Comparison of ENCODE assay signal across 13 cellular contexts in genomic region chrX:42119076-42119475, GRCh38.
DNase-seq lines count a peak whose midpoint lies in the region; ATAC-seq and TF ChIP-seq lines count a peak whose summit lies in the region.
"Had no signal": no experiment of that assay in that cellular context is flagged by ENCODE, and none has a peak within 500 bp of the region (broad histone marks: within the 10 kb centered on the region; RNA-seq: fewer than 3 reads in every experiment).

No MANE protein-coding gene starts in this region.

- 92% methylated on average over 1 of the region's 1 CpG for WGBS in hepatocyte (ENCODE audit: low lambda C conversion rate, missing lambda C conversion rate)

- H4K20me1 ChIP-seq in hepatocyte (ENCODE audit: insufficient read depth, poor library complexity, severe bottlenecking): no peaks in the 10 kb centered on the region

- H3K4me2 ChIP-seq in hepatocyte: no peak overlapping the region

- peak; percentile 76 for DNase-seq in DMS153 (lab: John Stamatoyannopoulos, UW)
- peak; percentile 21 for DNase-seq in NCI-H1436 treated with DMSO at 0.1 percent for 48 hours (lab: John Stamatoyannopoulos, UW)
- peak; percentile 60 to 81 for DNase-seq in SJCRH30
- DNase-seq in hepatocyte (ENCODE audit: low spot score): peak; percentile 41
- no peak for DNase-seq in CD14-positive monocyte (ENCODE audit: low spot score)
- DNase-seq in activated naive CD4-positive, alpha-beta T cell (lab: John Stamatoyannopoulos, UW): no peak
- DNase-seq in left lung: no peak
- DNase-seq: activated B cell treated with CpG ODN at 0.5 μM for 24 hours; CD8-positive, alpha-beta memory T cell; heart right ventricle had no signal

- ATAC-seq in GM18907 (IDR thresholded peaks at IDR 0.05; ENCODE audit: unreplicated experiment) (no peak), left lung (no peak)

- H3K36me3 ChIP-seq in SJCRH30 (no peaks in the 10 kb centered on the region), hepatocyte (replicated peaks; ENCODE audit: insufficient read depth, low read depth) (no peaks in the 10 kb centered on the region), left lung (no peaks in the 10 kb centered on the region)
- H3K36me3 ChIP-seq: heart right ventricle, neutrophil had no signal

- H3K36me3 Mint-ChIP-seq in CD14-positive monocyte: no peaks in the 10 kb centered on the region
- H3K36me3 Mint-ChIP-seq: CD8-positive, alpha-beta memory T cell had no signal

- H3K4me1 ChIP-seq in SJCRH30 (0 out of 2 replicates have a peak, but pooled peaks cover 3% of the 10 kb centered on the region), hepatocyte (ENCODE audit: insufficient read depth) (no peaks in the 10 kb centered on the region), left lung (no peaks in the 10 kb centered on the region)
- H3K4me1 ChIP-seq: heart right ventricle had no signal

- H3K27ac Mint-ChIP-seq in CD14-positive monocyte: no peak overlapping the region
- H3K27ac Mint-ChIP-seq: activated B cell treated with CpG ODN at 0.5 μM for 24 hours; activated naive CD8-positive, alpha-beta T cell; CD8-positive, alpha-beta memory T cell had no signal

- TF ChIP-seq CTCF in hepatocyte (IDR thresholded peaks at IDR 0.05; ENCODE audit: poor library complexity): no peak
- no peak for TF ChIP-seq CTCF in CD14-positive monocyte (IDR thresholded peaks at IDR 0.05)
- no peak for TF ChIP-seq CTCF in left lung (IDR thresholded peaks at IDR 0.05)

- H3K9me2 ChIP-seq in hepatocyte (replicated peaks; ENCODE audit: insufficient read depth): no peaks in the 10 kb centered on the region

- H3K79me2 ChIP-seq in hepatocyte: no peaks in the 10 kb centered on the region

- H3K27ac ChIP-seq in SJCRH30: peak overlapping the region; percentile 34
- peak overlapping the region; percentile 38 for H3K27ac ChIP-seq in hepatocyte
- H3K27ac ChIP-seq in left lung: no peak overlapping the region
- H3K27ac ChIP-seq: heart right ventricle, neutrophil had no signal

- no peaks in the 10 kb centered on the region for H3K9me3 ChIP-seq in SJCRH30 (replicated peaks)
- H3K9me3 ChIP-seq in hepatocyte (ENCODE audit: low read depth): no peaks in the 10 kb centered on the region
- H3K9me3 ChIP-seq in left lung: no peaks in the 10 kb centered on the region
- H3K9me3 ChIP-seq: heart right ventricle, neutrophil had no signal

- peaks cover 0 to 2% (median under 1%) of the 10 kb centered on the region in 3 donors for H3K27me3 Mint-ChIP-seq in CD14-positive monocyte (ENCODE audit: low read depth in 3 of 3)
- H3K27me3 Mint-ChIP-seq: activated B cell treated with CpG ODN at 0.5 μM for 24 hours; activated naive CD8-positive, alpha-beta T cell had no signal

- H2AFZ ChIP-seq in hepatocyte: no peak overlapping the region

- no peak overlapping the region for H3K4me3 ChIP-seq in SJCRH30
- H3K4me3 ChIP-seq in hepatocyte: no peak overlapping the region
- H3K4me3 ChIP-seq in left lung: no peak overlapping the region
- H3K4me3 ChIP-seq: heart right ventricle had no signal

- intact Hi-C loops in CD14-positive monocyte (cut with micrococcal nuclease): no loop called here
- intact Hi-C loops in left lung (cut with DNase I): no loop called here

- H3K9me3 Mint-ChIP-seq in CD14-positive monocyte: peaks cover 0 to 2% (median 0%) of the 10 kb centered on the region in 7 donors
- H3K9me3 Mint-ChIP-seq: CD8-positive, alpha-beta memory T cell had no signal

- H3K4me3 Mint-ChIP-seq in CD14-positive monocyte: no peak overlapping the region
- H3K4me3 Mint-ChIP-seq: activated B cell treated with CpG ODN at 0.5 μM for 24 hours; activated naive CD8-positive, alpha-beta T cell; CD8-positive, alpha-beta memory T cell had no signal

- H3K27me3 ChIP-seq in SJCRH30: no peaks in the 10 kb centered on the region
- H3K27me3 ChIP-seq in hepatocyte: no peaks in the 10 kb centered on the region
- H3K27me3 ChIP-seq in left lung: no peaks in the 10 kb centered on the region
- H3K27me3 ChIP-seq: neutrophil had no signal

- no peaks in the 10 kb centered on the region for H3K4me1 Mint-ChIP-seq in CD14-positive monocyte
- H3K4me1 Mint-ChIP-seq: CD8-positive, alpha-beta memory T cell had no signal

Comparison
In these comparisons a context has a peak if more than half of its experiments do, and no peak if none do; other contexts are left out.
1. DNase-seq: peak in DMS153 (single experiment), NCI-H1436 treated with DMSO at 0.1 percent for 48 hours (single experiment), SJCRH30 (2 of 2) and hepatocyte (single experiment); none in CD14-positive monocyte (single experiment), activated naive CD4-positive, alpha-beta T cell (0 of 4) and left lung (0 of 2).
2. H3K27ac ChIP-seq: peak in SJCRH30 (single experiment) and hepatocyte (single experiment); none in left lung (0 of 2).